Comparison of ENCODE assay signal across 18 cellular contexts in genomic region chr4:20760053-20760452, GRCh38. TPM values are rescaled to one million over a fixed set of nuclear protein-coding genes. Genes with fewer than 3 reads are reported as not detected.
A peak's percentile ranks its signal among the peaks of the same experiment; 100 is the strongest.
DNase-seq lines count a peak whose midpoint lies in the region; ATAC-seq, FAIRE-seq and TF ChIP-seq lines count a peak whose summit lies in the region.
"Had no signal": no experiment of that assay in that cellular context is flagged by ENCODE, and none has a peak within 500 bp of the region (broad histone marks: within the 10 kb centered on the region; RNA-seq: fewer than 3 reads in every experiment).

No MANE protein-coding gene starts in this region.

- H3K27ac ChIP-seq in HepG2 (ENCODE audit: extremely low read length, insufficient read depth, low read length) (no peak overlapping the region), right lobe of liver (no peak overlapping the region), aorta (ENCODE audit: low read depth in 1 of 2, low read length in 2 of 2) (no peak overlapping the region)
- H3K27ac ChIP-seq: SJSA1 had no signal

- no peak overlapping the region for H3K4me3 ChIP-seq in HepG2 (replicated peaks in 1 of 3; ENCODE audit: insufficient read depth in 1 of 3, low read depth in 2 of 3, low read length in 3 of 3)
- no peak overlapping the region for H3K4me3 ChIP-seq in right lobe of liver
- H3K4me3 ChIP-seq in bronchial epithelial cell (ENCODE audit: low read depth, low read length): no peak overlapping the region
- H3K4me3 ChIP-seq in aorta (ENCODE audit: low read length in 2 of 2): no peak overlapping the region
- H3K4me3 ChIP-seq: SJSA1 had no signal

- H3K9ac ChIP-seq in HepG2 (ENCODE audit: insufficient read depth, low read depth, low read length): no peak overlapping the region

- no peak for TF ChIP-seq POLR2A in HepG2 (IDR thresholded peaks at IDR 0.05; ENCODE audit: insufficient read depth in 1 of 2, low read depth in 2 of 2, low read length in 2 of 2)
- TF ChIP-seq POLR2A in right lobe of liver (IDR thresholded peaks at IDR 0.05): no peak

- no peaks in the 10 kb centered on the region for H3K9me3 Mint-ChIP-seq in activated CD4-positive, alpha-beta memory T cell treated with anti-CD3 and anti-CD28 coated beads for 36 hours
- H3K9me3 Mint-ChIP-seq: activated B cell treated with CpG ODN at 0.5 μM for 24 hours; naive thymus-derived CD8-positive, alpha-beta T cell; stimulated activated naive CD8-positive, alpha-beta T cell treated with anti-CD3 and anti-CD28 coated beads, Interleukin-15, Interleukin-2, amounts not matched to agents 100 ng/mL and 50 ng/mL, for 24 hours had no signal

- 68% methylated on average over 2 of the region's 2 CpGs for WGBS in HepG2 (ENCODE audit: low lambda C conversion rate)
- 65% methylated on average over 2 of the region's 2 CpGs for WGBS in right lobe of liver (ENCODE audit: insufficient coverage, low coverage, low lambda C conversion rate, missing lambda C conversion rate)
- 61 to 79% methylated on average over 2 of the region's 2 CpGs for whole genome bisulfite sequencing in aorta, 2 donors

- H3K4me3 Mint-ChIP-seq in activated CD4-positive, alpha-beta memory T cell treated with anti-CD3 and anti-CD28 coated beads for 36 hours: no peak overlapping the region
- H3K4me3 Mint-ChIP-seq: activated B cell treated with CpG ODN at 0.5 μM for 24 hours; naive thymus-derived CD8-positive, alpha-beta T cell; stimulated activated naive CD8-positive, alpha-beta T cell treated with anti-CD3 and anti-CD28 coated beads, Interleukin-15, Interleukin-2, amounts not matched to agents 100 ng/mL and 50 ng/mL, for 24 hours had no signal

- H3K27me3 ChIP-seq in HepG2 (ENCODE audit: control insufficient read depth in 1 of 2, insufficient read depth in 2 of 2, low read length in 2 of 2) (no peaks in the 10 kb centered on the region), right lobe of liver (no peaks in the 10 kb centered on the region), bronchial epithelial cell (ENCODE audit: control insufficient read depth, insufficient read depth, low read length) (no peaks in the 10 kb centered on the region), aorta (ENCODE audit: control insufficient read depth in 1 of 2, insufficient read depth in 2 of 2, low read length in 1 of 2) (no peaks in the 10 kb centered on the region)
- H3K27me3 ChIP-seq: SJSA1 had no signal

- CTCF ChIA-PET in HepG2 (lab: Yijun Ruan, JAX; ENCODE audit: low intra/inter-chr PET ratio, low total read pairs): no interaction called here
- CTCF ChIA-PET in activated CD4-positive, alpha-beta memory T cell treated with anti-CD3 and anti-CD28 coated beads for 36 hours (lab: Charles Lee): no interaction called here

- no peaks in the 10 kb centered on the region for H3K79me2 ChIP-seq in HepG2 (ENCODE audit: insufficient read depth, low read length)

- TF ChIP-seq EP300 in HepG2 (IDR thresholded peaks at IDR 0.05; ENCODE audit: low read depth in 2 of 2, low read length in 2 of 2): no peak
- TF ChIP-seq EP300 in HepG2 (CRISPR knock-in tag; IDR thresholded peaks at IDR 0.05; ENCODE audit: borderline replicate concordance): no peak

- FAIRE-seq in HepG2 (lab: Jason Lieb, UNC) (peak; percentile 15), bronchial epithelial cell (lab: Jason Lieb, UNC) (no peak)
- FAIRE-seq: frontal cortex had no signal

- no peaks in the 10 kb centered on the region for H3K27me3 Mint-ChIP-seq in activated CD4-positive, alpha-beta memory T cell treated with anti-CD3 and anti-CD28 coated beads for 36 hours
- H3K27me3 Mint-ChIP-seq: activated B cell treated with CpG ODN at 0.5 μM for 24 hours; naive thymus-derived CD8-positive, alpha-beta T cell; stimulated activated naive CD8-positive, alpha-beta T cell treated with anti-CD3 and anti-CD28 coated beads, Interleukin-15, Interleukin-2, amounts not matched to agents 100 ng/mL and 50 ng/mL, for 24 hours had no signal

- H3K9me3 ChIP-seq in HepG2 (ENCODE audit: low read length) (no peaks in the 10 kb centered on the region), right lobe of liver (no peaks in the 10 kb centered on the region), aorta (ENCODE audit: control insufficient read depth, low read length) (no peaks in the 10 kb centered on the region)
- H3K9me3 ChIP-seq: SJSA1 had no signal

- H3K4me2 ChIP-seq in HepG2 (ENCODE audit: low read depth, low read length): no peak overlapping the region

- H3K27ac Mint-ChIP-seq in activated CD4-positive, alpha-beta memory T cell treated with anti-CD3 and anti-CD28 coated beads for 36 hours: no peak overlapping the region
- H3K27ac Mint-ChIP-seq: activated B cell treated with CpG ODN at 0.5 μM for 24 hours; naive thymus-derived CD8-positive, alpha-beta T cell; stimulated activated naive CD8-positive, alpha-beta T cell treated with anti-CD3 and anti-CD28 coated beads, Interleukin-15, Interleukin-2, amounts not matched to agents 100 ng/mL and 50 ng/mL, for 24 hours had no signal

- ATAC-seq in HepG2: peak; percentile 58
- no peak for ATAC-seq in right lobe of liver
- no peak for ATAC-seq in aorta (ENCODE audit: low FRiP score)
- ATAC-seq: naive thymus-derived CD8-positive, alpha-beta T cell; sciatic nerve had no signal

- TF ChIP-seq CTCF in HepG2 (CRISPR knock-in tag; IDR thresholded peaks at IDR 0.05) (peak; percentile 19; the same call in 1 of the 2 replicates), right lobe of liver (IDR thresholded peaks at IDR 0.05) (no peak), LNCAP (IDR thresholded peaks at IDR 0.05) (peak; percentile 55), bronchial epithelial cell (IDR thresholded peaks at IDR 0.05; ENCODE audit: insufficient read depth, low read length, severe bottlenecking) (peak; percentile 11)

- intact Hi-C loops in HepG2 (cut with micrococcal nuclease; ENCODE audit: unreplicated experiment): no loop called here
- intact Hi-C loops in right lobe of liver (cut with DNase I): no loop called here
- intact Hi-C loops in aorta (cut with DNase I): no loop called here
- intact Hi-C loops in activated CD4-positive, alpha-beta memory T cell treated with anti-CD3 and anti-CD28 coated beads for 36 hours (cut with micrococcal nuclease): no loop called here

- no peak overlapping the region for H2AFZ ChIP-seq in HepG2 (ENCODE audit: low read length)

- H3K36me3 Mint-ChIP-seq in activated CD4-positive, alpha-beta memory T cell treated with anti-CD3 and anti-CD28 coated beads for 36 hours: no peaks in the 10 kb centered on the region
- H3K36me3 Mint-ChIP-seq: naive thymus-derived CD8-positive, alpha-beta T cell had no signal

- DNase-seq in HepG2 (ENCODE audit: low spot score): no peak
- no peak for DNase-seq in right lobe of liver
- DNase-seq in bronchial epithelial cell (ENCODE audit: low read depth): no peak
- no peak for DNase-seq in DMS153 (lab: John Stamatoyannopoulos, UW)
- no peak for DNase-seq in aorta
- DNase-seq in activated CD4-positive, alpha-beta memory T cell treated with anti-CD3 and anti-CD28 coated beads for 36 hours: no peak
- DNase-seq in AG08395 (ENCODE audit: low spot score): no peak
- DNase-seq: activated B cell treated with CpG ODN at 0.5 μM for 24 hours; dermis blood vessel endothelial cell; DND-41; naive thymus-derived CD8-positive, alpha-beta T cell; NCI-H1417 treated with DMSO at 0.1 percent for 48 hours; NCI-H524 had no signal

- H3K36me3 ChIP-seq in HepG2 (replicated peaks in 1 of 2; ENCODE audit: control insufficient read depth in 1 of 2, insufficient read depth in 2 of 2, low read length in 2 of 2) (no peaks in the 10 kb centered on the region), right lobe of liver (no peaks in the 10 kb centered on the region), bronchial epithelial cell (ENCODE audit: control insufficient read depth, insufficient read depth, low read length) (no peaks in the 10 kb centered on the region), aorta (ENCODE audit: control insufficient read depth in 1 of 2, insufficient read depth in 2 of 2, low read length in 1 of 2) (no peaks in the 10 kb centered on the region)
- H3K36me3 ChIP-seq: SJSA1 had no signal

- no peak for TF ChIP-seq RAD21 in HepG2 (CRISPR knock-in tag; IDR thresholded peaks at IDR 0.05)

- in situ Hi-C loops in HepG2 (cut with HindIII; ENCODE audit: extremely low pct_ligation_motif_present, low pct_unique_long_range_greater_than_20kb): loop anchor here (25.0 kb wide), 1 partner anchor 1002 kb away; no protein-coding TSS in a partner anchor

- POLR2A ChIA-PET in HepG2 (lab: Yijun Ruan, JAX): no interaction called here
- POLR2A ChIA-PET in activated CD4-positive, alpha-beta memory T cell treated with anti-CD3 and anti-CD28 coated beads for 36 hours (lab: Charles Lee): no interaction called here

- no peaks in the 10 kb centered on the region for H4K20me1 ChIP-seq in HepG2 (ENCODE audit: insufficient read depth, low read length)

- H3K4me1 ChIP-seq in HepG2 (ENCODE audit: insufficient read depth, low read length) (no peaks in the 10 kb centered on the region), right lobe of liver (no peaks in the 10 kb centered on the region), aorta (ENCODE audit: control insufficient read depth in 1 of 2, insufficient read depth in 2 of 2, low read length in 2 of 2) (no peaks in the 10 kb centered on the region)
- H3K4me1 ChIP-seq: SJSA1 had no signal

- no peaks in the 10 kb centered on the region for H3K4me1 Mint-ChIP-seq in activated CD4-positive, alpha-beta memory T cell treated with anti-CD3 and anti-CD28 coated beads for 36 hours (ENCODE audit: low read depth)
- H3K4me1 Mint-ChIP-seq: activated B cell treated with CpG ODN at 0.5 μM for 24 hours; naive thymus-derived CD8-positive, alpha-beta T cell had no signal

- BruUV-seq in HepG2 (replicated peaks; lab: Mats Ljungman, UMichigan): no TSS peak

RNA-seq across cellular contexts. Expression of gene PACRGL, which starts 59.8 kb away (rescaled TPM):
- total RNA-seq in HepG2 (2016; rRNA removed; fragmentation: Illumina TruSeq; extraction: Trizol): 15.1 and 18.9 TPM in 2 replicates
- total RNA-seq in HepG2 (2016; cell fraction: cytosol; rRNA removed; fragmentation: Illumina TruSeq; extraction: Trizol; ENCODE audit: low read depth): 8.3 and 8.8 TPM in 2 replicates
- 17.1 and 18.6 TPM in 2 replicates for total RNA-seq in HepG2 (2016; cell fraction: insoluble cytoplasmic fraction; rRNA removed; fragmentation: Illumina TruSeq; extraction: Trizol)
- total RNA-seq in HepG2 (2016; cell fraction: membrane; rRNA removed; fragmentation: Illumina TruSeq; extraction: Trizol): 16.1 and 16.7 TPM in 2 replicates
- total RNA-seq in HepG2 (2016; cell fraction: nucleus; rRNA removed; fragmentation: Illumina TruSeq; extraction: Trizol): 16.5 and 23.5 TPM in 2 replicates
- polyA plus RNA-seq in HepG2 (2011; rRNA removed): 5.7 and 5.8 TPM in 2 replicates
- 2.8 and 3.4 TPM in 2 replicates for polyA plus RNA-seq in HepG2 (2011; cell fraction: cytosol; rRNA removed)
- polyA plus RNA-seq in HepG2 (2011; cell fraction: nucleus; rRNA removed): 4.9 and 7.8 TPM in 2 replicates
- polyA plus RNA-seq in HepG2 (2012): 3.6 and 4.9 TPM in 2 replicates
- polyA plus RNA-seq in HepG2 (2016; cell fraction: cytosol; fragmentation: Illumina TruSeq; extraction: Trizol; ENCODE audit: low read depth): 3.4 and 4.9 TPM in 2 replicates
- 14.5 and 15.8 TPM in 2 replicates for polyA plus RNA-seq in HepG2 (2016; cell fraction: insoluble cytoplasmic fraction; fragmentation: Illumina TruSeq; extraction: Trizol; ENCODE audit: low read depth)
- 7.6 and 9.2 TPM in 2 replicates for polyA plus RNA-seq in HepG2 (2016; cell fraction: membrane; fragmentation: Illumina TruSeq; extraction: Trizol; ENCODE audit: low read depth)
- 13.4 and 16.5 TPM in 2 replicates for polyA plus RNA-seq in HepG2 (2016; cell fraction: nucleus; fragmentation: Illumina TruSeq; extraction: Trizol; ENCODE audit: insufficient read depth, low read depth)
- polyA minus RNA-seq in HepG2 (2011; rRNA and poly(A)+ RNA removed; ENCODE audit: low replicate concordance): 4.9 and 8.6 TPM in 2 replicates
- 2.9 and 4.2 TPM in 2 replicates for polyA minus RNA-seq in HepG2 (2011; cell fraction: cytosol; rRNA and poly(A)+ RNA removed)
- polyA minus RNA-seq in HepG2 (2011; cell fraction: nucleus; rRNA and poly(A)+ RNA removed): 26.7 TPM in 2 replicates
- total RNA-seq in right lobe of liver: 1 to 10 TPM; 2.5 to 6.1 (median 5.3) TPM
- total RNA-seq in bronchial epithelial cell: 24.6 and 25.0 TPM in 2 replicates
- total RNA-seq in aorta: 10 to 100 TPM; 18.7 to 19.5 TPM
- 10 to 100 TPM; 13.4 to 17.5 TPM for polyA plus RNA-seq in aorta
- total RNA-seq in activated CD4-positive, alpha-beta memory T cell treated with anti-CD3 and anti-CD28 coated beads for 36 hours: 10 to 100 TPM in 1 of 2 experiments, 1 to 10 TPM in 1; 9.8 to 10.5 TPM

Comparison
In these comparisons a context has a peak if more than half of its experiments do, and no peak if none do; other contexts are left out.
1. CTCF ChIP-seq: peak in HepG2 (single experiment), LNCAP (single experiment) and bronchial epithelial cell (single experiment); none in right lobe of liver (0 of 4).